ENCODE assay signal across 15 cellular contexts in genomic region chr7:99447943-99448342, GRCh38. TPM values are rescaled to one million over a fixed set of nuclear protein-coding genes. Genes with fewer than 3 reads are reported as not detected.
DNase-seq lines count a peak whose midpoint lies in the region; ATAC-seq and TF ChIP-seq lines count a peak whose summit lies in the region.
"Had no signal": no experiment of that assay in that cellular context is flagged by ENCODE, and none has a peak within 500 bp of the region (broad histone marks: within the 10 kb centered on the region; RNA-seq: fewer than 3 reads in every experiment).

No MANE protein-coding gene starts in this region.

- H3K4me3 ChIP-seq in breast epithelium: no peak overlapping the region
- H3K4me3 ChIP-seq in gastroesophageal sphincter: no peak overlapping the region
- H3K4me3 ChIP-seq: left lung had no signal

- no peak overlapping the region for H3K4me3 Mint-ChIP-seq in MCF 10A (ENCODE audit: unreplicated experiment)
- H3K4me3 Mint-ChIP-seq in activated naive CD8-positive, alpha-beta T cell treated with anti-CD3 and anti-CD28 coated beads, Interleukin-2, amount 50 U/mL, for 24 hours: no peak overlapping the region
- H3K4me3 Mint-ChIP-seq: stimulated activated effector memory CD8-positive, alpha-beta T cell treated with anti-CD3 and anti-CD28 coated beads, Interleukin-12 subunit alpha, Interleukin-12 subunit beta, amount 100 ng/mL, for 72 hours had no signal

- no peak for ATAC-seq in activated naive CD8-positive, alpha-beta T cell treated with anti-CD3 and anti-CD28 coated beads, Interleukin-2, amount 50 U/mL, for 24 hours
- no peak for ATAC-seq in gastroesophageal sphincter
- no peak for ATAC-seq in HG02981 (IDR thresholded peaks at IDR 0.05; ENCODE audit: unreplicated experiment)
- ATAC-seq: left lung; stimulated activated effector memory CD8-positive, alpha-beta T cell treated with anti-CD3 and anti-CD28 coated beads, Interleukin-12 subunit alpha, Interleukin-12 subunit beta, amount 100 ng/mL, for 72 hours had no signal

- H3K36me3 Mint-ChIP-seq in MCF 10A (ENCODE audit: insufficient read depth, unreplicated experiment): peaks cover 85% of the 10 kb centered on the region
- H3K36me3 Mint-ChIP-seq in activated naive CD8-positive, alpha-beta T cell treated with anti-CD3 and anti-CD28 coated beads, Interleukin-2, amount 50 U/mL, for 24 hours (ENCODE audit: low read depth): peaks cover 41% of the 10 kb centered on the region

- no peaks in the 10 kb centered on the region for H3K27me3 Mint-ChIP-seq in MCF 10A (ENCODE audit: insufficient read depth, unreplicated experiment)
- no peaks in the 10 kb centered on the region for H3K27me3 Mint-ChIP-seq in activated naive CD8-positive, alpha-beta T cell treated with anti-CD3 and anti-CD28 coated beads, Interleukin-2, amount 50 U/mL, for 24 hours

- CTCF ChIA-PET in MCF 10A (lab: Yijun Ruan, JAX): interaction anchor here (0.7 kb wide), 1 partner anchor 293 kb away, joined by 3 read pairs; no protein-coding TSS in a partner anchor

- no peaks in the 10 kb centered on the region for H3K36me3 ChIP-seq in breast epithelium
- peaks cover 0 to 99% of the 10 kb centered on the region in 2 donors for H3K36me3 ChIP-seq in gastroesophageal sphincter

- DNase-seq in MCF 10A (ENCODE audit: unreplicated experiment) (peak; percentile 34), breast epithelium (ENCODE audit: low spot score in 2 of 2) (no peak), NCI-H460 (ENCODE audit: extremely low read depth, low read depth) (peak; percentile 44), erythroblast (lab: John Stamatoyannopoulos, UW) (peak; percentile 27 to 42), hippocampal formation (lab: John Stamatoyannopoulos, UW) (no peak)
- no peak for DNase-seq in activated naive CD8-positive, alpha-beta T cell treated with anti-CD3 and anti-CD28 coated beads, Interleukin-2, amount 50 U/mL, for 24 hours
- DNase-seq: activated CD4-positive, alpha-beta T cell treated with anti-CD3 and anti-CD28 coated beads for 4 hours; activated naive CD4-positive, alpha-beta T cell treated with anti-CD3 and anti-CD28 coated beads, Interleukin-2, amount 50 U/mL, for 16 hours; foreskin melanocyte; left lung; occipital lobe had no signal

- no peak for TF ChIP-seq POLR2A in breast epithelium (IDR thresholded peaks at IDR 0.05)
- TF ChIP-seq POLR2A in erythroblast (IDR thresholded peaks at IDR 0.05; ENCODE audit: low read length): no peak
- TF ChIP-seq POLR2A in gastroesophageal sphincter (IDR thresholded peaks at IDR 0.05): no peak

- H3K27me3 ChIP-seq in breast epithelium (no peaks in the 10 kb centered on the region), gastroesophageal sphincter (no peaks in the 10 kb centered on the region)
- H3K27me3 ChIP-seq: left lung had no signal

- no peaks in the 10 kb centered on the region for H3K9me3 Mint-ChIP-seq in MCF 10A (ENCODE audit: unreplicated experiment)
- no peaks in the 10 kb centered on the region for H3K9me3 Mint-ChIP-seq in activated naive CD8-positive, alpha-beta T cell treated with anti-CD3 and anti-CD28 coated beads, Interleukin-2, amount 50 U/mL, for 24 hours
- H3K9me3 Mint-ChIP-seq: stimulated activated effector memory CD8-positive, alpha-beta T cell treated with anti-CD3 and anti-CD28 coated beads, Interleukin-12 subunit alpha, Interleukin-12 subunit beta, amount 100 ng/mL, for 72 hours had no signal

- no peak overlapping the region for H3K27ac Mint-ChIP-seq in MCF 10A (ENCODE audit: low read depth, unreplicated experiment)
- H3K27ac Mint-ChIP-seq in activated naive CD8-positive, alpha-beta T cell treated with anti-CD3 and anti-CD28 coated beads, Interleukin-2, amount 50 U/mL, for 24 hours: no peak overlapping the region
- H3K27ac Mint-ChIP-seq: stimulated activated effector memory CD8-positive, alpha-beta T cell treated with anti-CD3 and anti-CD28 coated beads, Interleukin-12 subunit alpha, Interleukin-12 subunit beta, amount 100 ng/mL, for 72 hours had no signal

- no peaks in the 10 kb centered on the region for H3K9me3 ChIP-seq in breast epithelium
- no peaks in the 10 kb centered on the region for H3K9me3 ChIP-seq in gastroesophageal sphincter
- H3K9me3 ChIP-seq: left lung had no signal

- WGBS in gastroesophageal sphincter (ENCODE audit: low coverage in 1 of 2), 2 donors: 83% methylated on average over 8 of the region's 10 CpGs; no CpG with 5 or more reads in 1 of the 2 donors

- H3K4me1 Mint-ChIP-seq in MCF 10A (ENCODE audit: insufficient read depth, unreplicated experiment): no peaks in the 10 kb centered on the region
- peaks cover 4% of the 10 kb centered on the region for H3K4me1 Mint-ChIP-seq in activated naive CD8-positive, alpha-beta T cell treated with anti-CD3 and anti-CD28 coated beads, Interleukin-2, amount 50 U/mL, for 24 hours

- no peak for TF ChIP-seq EP300 in gastroesophageal sphincter (IDR thresholded peaks at IDR 0.05)

- intact Hi-C loops in MCF 10A (cut with micrococcal nuclease) (no loop called here), breast epithelium (cut with DNase I; ENCODE audit: low total_unique reads) (no loop called here)

- no peaks in the 10 kb centered on the region for H3K4me1 ChIP-seq in breast epithelium
- H3K4me1 ChIP-seq in gastroesophageal sphincter: no peaks in the 10 kb centered on the region

- BruUV-seq in MCF 10A (replicated peaks; lab: Mats Ljungman, UMichigan): no TSS peak

- H3K27ac ChIP-seq in breast epithelium (no peak overlapping the region), gastroesophageal sphincter (no peak overlapping the region)
- H3K27ac ChIP-seq: C4-2B, left lung had no signal

- TF ChIP-seq CTCF in MCF 10A (IDR thresholded peaks at IDR 0.05; ENCODE audit: unreplicated experiment) (no peak), breast epithelium (IDR thresholded peaks at IDR 0.05) (no peak), gastroesophageal sphincter (IDR thresholded peaks at IDR 0.05) (no peak)

- POLR2A ChIA-PET in MCF 10A (lab: Yijun Ruan, JAX): interaction anchor here (2.2 kb wide), 1 partner anchor 9 kb away, joined by 7 read pairs; the partner anchor contains the start of genes CPSF4 and PTCD1

RNA-seq across cellular contexts. Expression of gene CPSF4, which starts 9.2 kb away (rescaled TPM):
- total RNA-seq in MCF 10A (2022) (49.5 and 62.6 TPM in 2 replicates), breast epithelium (10 to 100 TPM; 32.8 to 40.6 (median 32.9) TPM), gastroesophageal sphincter (10 to 100 TPM; 13.6 to 34.6 (median 23.0) TPM)
- total RNA-seq in NCI-H460 (2014; rRNA removed; shearing (Covaris generic)): 37.1 and 42.7 TPM in 2 replicates
- 168 and 217 TPM in 2 replicates for polyA plus RNA-seq in NCI-H460 (2014; cell fraction: nucleus; rRNA removed)

RNA-seq across cellular contexts. Expression of gene PTCD1, which starts 9.3 kb away (rescaled TPM):
- 4.9 and 8.6 TPM in 2 replicates for total RNA-seq in MCF 10A (2022)
- total RNA-seq in breast epithelium: 1 to 10 TPM; 4.5 to 8.3 (median 4.9) TPM
- total RNA-seq in NCI-H460 (2014; rRNA removed; shearing (Covaris generic)): 6.1 and 6.4 TPM in 2 replicates
- polyA plus RNA-seq in NCI-H460 (2014; cell fraction: nucleus; rRNA removed): 10.6 and 13.8 TPM in 2 replicates
- 10 to 100 TPM in 1 of 4 donors, 1 to 10 TPM in 3; 6.2 to 10.8 (median 7.3) TPM for total RNA-seq in gastroesophageal sphincter

RNA-seq across cellular contexts. Expression of gene ATP5MF, which starts 18.0 kb away (rescaled TPM):
- total RNA-seq in MCF 10A (2022) (417 and 442 TPM in 2 replicates), breast epithelium (100 to 1,000 TPM; 741 to 814 (median 754) TPM), gastroesophageal sphincter (100 to 1,000 TPM; 443 to 971 (median 916) TPM)
- 598 and 637 TPM in 2 replicates for total RNA-seq in NCI-H460 (2014; rRNA removed; shearing (Covaris generic))
- polyA plus RNA-seq in NCI-H460 (2014; cell fraction: nucleus; rRNA removed): 776 and 4,395 TPM in 2 replicates

RNA-seq across cellular contexts. Expression of gene ZNF789, which starts 24.7 kb away (rescaled TPM):
- total RNA-seq in MCF 10A (2022): 15.0 and 19.9 TPM in 2 replicates
- 10 to 100 TPM in 1 of 3 donors, 1 to 10 TPM in 2; 4.6 to 12.3 (median 8.5) TPM for total RNA-seq in breast epithelium
- total RNA-seq in NCI-H460 (2014; rRNA removed; shearing (Covaris generic)): 6.8 and 7.0 TPM in 2 replicates
- polyA plus RNA-seq in NCI-H460 (2014; cell fraction: nucleus; rRNA removed): 26.3 and 31.7 TPM in 2 replicates
- 1 to 10 TPM; 1.4 to 4.8 (median 4.6) TPM for total RNA-seq in gastroesophageal sphincter

RNA-seq across cellular contexts. Expression of gene BUD31, which starts 39.2 kb away (rescaled TPM):
- total RNA-seq in MCF 10A (2022) (224 and 262 TPM in 2 replicates), breast epithelium (10 to 100 TPM; 53.9 to 69.8 (median 65.4) TPM), gastroesophageal sphincter (10 to 100 TPM; 47.3 to 73.4 (median 70.0) TPM)
- total RNA-seq in NCI-H460 (2014; rRNA removed; shearing (Covaris generic)): 211 and 220 TPM in 2 replicates
- 68.1 and 90.7 TPM in 2 replicates for polyA plus RNA-seq in NCI-H460 (2014; cell fraction: nucleus; rRNA removed)

Comparison
In these comparisons a context has a peak if more than half of its experiments do, and no peak if none do; other contexts are left out.
1. DNase-seq: peak in MCF 10A (single experiment), NCI-H460 (single experiment) and erythroblast (2 of 2); none in breast epithelium (0 of 2), activated naive CD8-positive, alpha-beta T cell treated with anti-CD3 and anti-CD28 coated beads, Interleukin-2, amount 50 U/mL, for 24 hours (single experiment) and hippocampal formation (0 of 2).